8 cellular contexts compared by ENCODE assay signal in genomic region chr22:38504731-38505594, GRCh38. TPM values are rescaled to one million over a fixed set of nuclear protein-coding genes. Genes with fewer than 3 reads are reported as not detected.
DNase-seq lines count a peak whose midpoint lies in the region; ATAC-seq and TF ChIP-seq lines count a peak whose summit lies in the region.

No MANE protein-coding gene starts in this region.

- ATAC-seq in lung (ENCODE audit: insufficient read depth, low FRiP score) (no peak), GM21576 (IDR thresholded peaks at IDR 0.05; ENCODE audit: unreplicated experiment) (no peak)

- H3K27me3 ChIP-seq in WERI-Rb-1 (ENCODE audit: insufficient read depth, low read depth, severe bottlenecking) (no peaks in the 10 kb centered on the region), lung (ENCODE audit: control insufficient read depth, insufficient read depth) (no peaks in the 10 kb centered on the region)

- H3K9me3 ChIP-seq in WERI-Rb-1 (ENCODE audit: severe bottlenecking), result no peaks in the 10 kb centered on the region
- no peaks in the 10 kb centered on the region for H3K9me3 ChIP-seq in lung (ENCODE audit: control insufficient read depth in 2 of 2, insufficient read depth in 1 of 2, low read length in 1 of 2)

- DNase-seq in HuH-7 (ENCODE audit: low spot score) (peak; percentile 17), WERI-Rb-1 (peak; percentile 45), lung (ENCODE audit: low spot score) (peak; percentile 64), NCI-H1694 (lab: John Stamatoyannopoulos, UW) (no peak)
- DNase-seq in central memory CD4-positive, alpha-beta T cell, result peak; percentile 50
- DNase-seq in stimulated activated CD8-positive, alpha-beta memory T cell treated with anti-CD3 and anti-CD28 coated beads, Interleukin-15, amount 100 ng/mL, for 48 hours (ENCODE audit: low read depth in 2 of 2), result peak; percentile 45 to 51

- H3K27ac ChIP-seq in C4-2B (peak overlapping the region; percentile 100), WERI-Rb-1 (peak overlapping the region; percentile 100), lung (ENCODE audit: low read depth in 1 of 2, low read length in 1 of 2) (peak overlapping the region; percentile 100)

- WGBS in lung, 2 donors, result 1% methylated on average over 40 of the region's 40 CpGs

- peaks cover 3 to 10% of the 10 kb centered on the region in 2 donors for H3K4me1 ChIP-seq in lung (ENCODE audit: control insufficient read depth in 2 of 2, insufficient read depth in 2 of 2, low read length in 2 of 2)

- TF ChIP-seq CTCF in C4-2B (conservative IDR thresholded peaks at IDR 0.05), result no peak
- no peak for TF ChIP-seq CTCF in WERI-Rb-1 (IDR thresholded peaks at IDR 0.05; ENCODE audit: low read depth, low read length)
- TF ChIP-seq CTCF in lung (IDR thresholded peaks at IDR 0.05; ENCODE audit: control extremely low read depth, extremely low read depth), result no peak

- H3K4me3 ChIP-seq in WERI-Rb-1 (ENCODE audit: low read depth, low read length), result peak overlapping the region; percentile 97
- peak overlapping the region; percentile 93 for H3K4me3 ChIP-seq in lung

- H3K36me3 ChIP-seq in WERI-Rb-1, result peaks cover 61% of the 10 kb centered on the region
- peaks cover 3 to 4% of the 10 kb centered on the region in 2 donors for H3K36me3 ChIP-seq in lung (ENCODE audit: control insufficient read depth in 2 of 2, insufficient read depth in 2 of 2, low read length in 2 of 2)

RNA-seq across cellular contexts. Expression of gene DDX17, which starts 1.1 kb away (rescaled TPM):
- 1,000 to 10,000 TPM in 1 of 2 donors, 100 to 1,000 TPM in 1; 373 to 1,771 TPM for total RNA-seq in lung
- polyA plus RNA-seq in lung, result 100 to 1,000 TPM; 141 to 151 TPM

RNA-seq across cellular contexts. Expression of gene KDELR3, which starts 37.1 kb away (rescaled TPM):
- total RNA-seq in lung, result 10 to 100 TPM in 1 of 2 donors, 1 to 10 TPM in 1; 4.4 to 16.4 TPM
- 1 to 10 TPM; 8.2 to 9.3 TPM for polyA plus RNA-seq in lung

RNA-seq across cellular contexts. Expression of gene KCNJ4, which starts 50.0 kb away (rescaled TPM):
- not detected for total RNA-seq in lung
- not detected for polyA plus RNA-seq in lung
